Comparison of ENCODE assay signal across 2 cellular contexts in the genomic region with DNA sequence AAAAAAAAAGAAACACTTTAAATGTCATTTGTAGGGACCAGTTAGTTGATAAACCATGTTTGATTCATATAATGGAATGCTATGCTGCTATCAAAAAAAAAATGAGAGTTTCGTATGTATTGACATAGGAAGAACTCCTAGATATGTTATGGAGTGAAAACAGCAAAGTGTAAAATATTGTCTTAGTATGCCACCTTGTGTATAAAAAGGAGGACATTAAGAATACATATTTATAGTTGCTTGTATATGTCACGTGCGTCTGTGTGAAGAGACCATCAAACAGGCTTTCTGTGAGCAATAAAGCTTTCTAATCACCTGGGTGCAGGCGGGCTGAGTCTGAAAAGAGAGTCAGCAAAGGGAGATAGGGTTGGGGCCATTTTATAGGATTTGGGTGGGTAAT.
TF ChIP-seq lines count a peak whose summit lies in the region.

No MANE protein-coding gene starts in this region.

TF ChIP-seq in H1, 55 proteins besides CTCF, POLR2A, EP300 and RAD21:
- TF ChIP-seq RNF2 (IDR thresholded peaks at IDR 0.05; ENCODE audit: borderline replicate concordance, low read depth, low read length, missing control alignments, poor library complexity, severe bottlenecking), result no peak
- TF ChIP-seq, protein P1, sequence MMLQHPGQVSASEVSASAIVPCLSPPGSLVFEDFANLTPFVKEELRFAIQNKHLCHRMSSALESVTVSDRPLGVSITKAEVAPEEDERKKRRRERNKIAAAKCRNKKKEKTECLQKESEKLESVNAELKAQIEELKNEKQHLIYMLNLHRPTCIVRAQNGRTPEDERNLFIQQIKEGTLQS (IDR thresholded peaks at IDR 0.05; ENCODE audit: insufficient read depth, low read depth, low read length), result no peak
- no peak for TF ChIP-seq CEBPB (IDR thresholded peaks at IDR 0.05; ENCODE audit: low read depth, low read length)
- no peak for TF ChIP-seq NANOG (IDR thresholded peaks at IDR 0.05; ENCODE audit: insufficient read depth, low read depth, low read length, poor library complexity, severe bottlenecking)
- no peak for TF ChIP-seq SRF (IDR thresholded peaks at IDR 0.05; ENCODE audit: low read depth, low read length)
- TF ChIP-seq BRCA1 (IDR thresholded peaks at IDR 0.05; ENCODE audit: low read depth, low read length), result no peak

TF ChIP-seq in liver, 16 proteins besides CTCF, POLR2A, EP300 and RAD21:
- TF ChIP-seq TAF1 (conservative IDR thresholded peaks at IDR 0.05) (no peak), RXRA (IDR thresholded peaks at IDR 0.05) (no peak), GABPA (IDR thresholded peaks at IDR 0.05 in 1 of 2, conservative IDR thresholded peaks at IDR 0.05 in 1 of 2) (no peak), HNF4G (IDR thresholded peaks at IDR 0.05) (no peak), HNF4A (conservative IDR thresholded peaks at IDR 0.05) (no peak), FOXA1 (IDR thresholded peaks at IDR 0.05) (no peak), YY1 (IDR thresholded peaks at IDR 0.05) (no peak), SP1 (IDR thresholded peaks at IDR 0.05) (no peak), NR2F2 (IDR thresholded peaks at IDR 0.05) (no peak), JUND (IDR thresholded peaks at IDR 0.05) (no peak)
- TF ChIP-seq, protein P2, sequence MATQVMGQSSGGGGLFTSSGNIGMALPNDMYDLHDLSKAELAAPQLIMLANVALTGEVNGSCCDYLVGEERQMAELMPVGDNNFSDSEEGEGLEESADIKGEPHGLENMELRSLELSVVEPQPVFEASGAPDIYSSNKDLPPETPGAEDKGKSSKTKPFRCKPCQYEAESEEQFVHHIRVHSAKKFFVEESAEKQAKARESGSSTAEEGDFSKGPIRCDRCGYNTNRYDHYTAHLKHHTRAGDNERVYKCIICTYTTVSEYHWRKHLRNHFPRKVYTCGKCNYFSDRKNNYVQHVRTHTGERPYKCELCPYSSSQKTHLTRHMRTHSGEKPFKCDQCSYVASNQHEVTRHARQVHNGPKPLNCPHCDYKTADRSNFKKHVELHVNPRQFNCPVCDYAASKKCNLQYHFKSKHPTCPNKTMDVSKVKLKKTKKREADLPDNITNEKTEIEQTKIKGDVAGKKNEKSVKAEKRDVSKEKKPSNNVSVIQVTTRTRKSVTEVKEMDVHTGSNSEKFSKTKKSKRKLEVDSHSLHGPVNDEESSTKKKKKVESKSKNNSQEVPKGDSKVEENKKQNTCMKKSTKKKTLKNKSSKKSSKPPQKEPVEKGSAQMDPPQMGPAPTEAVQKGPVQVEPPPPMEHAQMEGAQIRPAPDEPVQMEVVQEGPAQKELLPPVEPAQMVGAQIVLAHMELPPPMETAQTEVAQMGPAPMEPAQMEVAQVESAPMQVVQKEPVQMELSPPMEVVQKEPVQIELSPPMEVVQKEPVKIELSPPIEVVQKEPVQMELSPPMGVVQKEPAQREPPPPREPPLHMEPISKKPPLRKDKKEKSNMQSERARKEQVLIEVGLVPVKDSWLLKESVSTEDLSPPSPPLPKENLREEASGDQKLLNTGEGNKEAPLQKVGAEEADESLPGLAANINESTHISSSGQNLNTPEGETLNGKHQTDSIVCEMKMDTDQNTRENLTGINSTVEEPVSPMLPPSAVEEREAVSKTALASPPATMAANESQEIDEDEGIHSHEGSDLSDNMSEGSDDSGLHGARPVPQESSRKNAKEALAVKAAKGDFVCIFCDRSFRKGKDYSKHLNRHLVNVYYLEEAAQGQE (IDR thresholded peaks at IDR 0.05), result no peak
- TF ChIP-seq, protein P3, sequence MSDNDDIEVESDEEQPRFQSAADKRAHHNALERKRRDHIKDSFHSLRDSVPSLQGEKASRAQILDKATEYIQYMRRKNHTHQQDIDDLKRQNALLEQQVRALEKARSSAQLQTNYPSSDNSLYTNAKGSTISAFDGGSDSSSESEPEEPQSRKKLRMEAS (IDR thresholded peaks at IDR 0.05), result no peak
